ENCODE assay signal across 8 cellular contexts in genomic region chr5:116573617-116574431, GRCh38. TPM values are rescaled to one million over a fixed set of nuclear protein-coding genes. Genes with fewer than 3 reads are reported as not detected.
A peak's percentile ranks its signal among the peaks of the same experiment; 100 is the strongest.
DNase-seq lines count a peak whose midpoint lies in the region; ATAC-seq and TF ChIP-seq lines count a peak whose summit lies in the region.

No MANE protein-coding gene starts in this region.

- peak overlapping the region; percentile 81 for H3K27ac Mint-ChIP-seq in activated T-cell treated with anti-CD3 and anti-CD28 coated beads, Interleukin-2, amount 50 U/mL, for 72 hours

- DNase-seq in AG08396 (ENCODE audit: low spot score), result peak; percentile 41
- DNase-seq in GM20000 (ENCODE audit: low spot score), result peak; percentile 45
- peak in 1 of 2 donors; percentile 7 for DNase-seq in activated T-cell treated with anti-CD3 and anti-CD28 coated beads, Interleukin-2, amount 50 U/mL, for 72 hours
- peak in 1 of 2 donors; percentile 48 for DNase-seq in cardiac muscle cell (ENCODE audit: low read depth in 1 of 2, low spot score in 1 of 2)
- DNase-seq in posterior cingulate gyrus, result peak in 8 of 10 donors; percentile 17 to 84 (median 44)
- no peak for DNase-seq in mesenteric fat pad (ENCODE audit: low spot score)
- DNase-seq in cortex of kidney (lab: John Stamatoyannopoulos, UW), result no peak
- no peak for DNase-seq in NCI-H1694 treated with DMSO at 0.1 percent for 48 hours (lab: John Stamatoyannopoulos, UW)

- no peaks in the 10 kb centered on the region for H3K4me1 ChIP-seq in cardiac muscle cell (ENCODE audit: low read depth)

- H3K36me3 Mint-ChIP-seq in activated T-cell treated with anti-CD3 and anti-CD28 coated beads, Interleukin-2, amount 50 U/mL, for 72 hours (ENCODE audit: insufficient read depth in 2 of 2), result peaks cover 2 to 4% of the 10 kb centered on the region in 2 donors

- H3K4me3 ChIP-seq in cardiac muscle cell, result peak overlapping the region; percentile 74

- H3K9me3 Mint-ChIP-seq in activated T-cell treated with anti-CD3 and anti-CD28 coated beads, Interleukin-2, amount 50 U/mL, for 72 hours, result no peaks in the 10 kb centered on the region

- H3K9me3 ChIP-seq in cardiac muscle cell (ENCODE audit: low read depth), result no peaks in the 10 kb centered on the region

- no peaks in the 10 kb centered on the region for H3K36me3 ChIP-seq in cardiac muscle cell

- no peaks in the 10 kb centered on the region for H3K27me3 ChIP-seq in cardiac muscle cell

- intact Hi-C loops in posterior cingulate gyrus (cut with DNase I), result loop anchor here (5.0 to 10.0 kb wide), 4 partner anchors 81 to 591 kb away; no protein-coding TSS in a partner anchor

- H3K4me3 Mint-ChIP-seq in activated T-cell treated with anti-CD3 and anti-CD28 coated beads, Interleukin-2, amount 50 U/mL, for 72 hours, result peak overlapping the region; percentile 76 to 98

- H3K27me3 Mint-ChIP-seq in activated T-cell treated with anti-CD3 and anti-CD28 coated beads, Interleukin-2, amount 50 U/mL, for 72 hours (ENCODE audit: low read depth), result peaks cover 78% of the 10 kb centered on the region

- H3K27ac ChIP-seq in cardiac muscle cell, result no peak overlapping the region

- H3K4me1 Mint-ChIP-seq in activated T-cell treated with anti-CD3 and anti-CD28 coated beads, Interleukin-2, amount 50 U/mL, for 72 hours (ENCODE audit: low read depth), result peaks cover 32% of the 10 kb centered on the region

- no peak for TF ChIP-seq CTCF in GM20000 (IDR thresholded peaks at IDR 0.05; ENCODE audit: extremely low read depth, missing control alignments)
- no peak for TF ChIP-seq CTCF in cardiac muscle cell (IDR thresholded peaks at IDR 0.05; ENCODE audit: low read depth, low read length)

- ATAC-seq in activated T-cell treated with anti-CD3 and anti-CD28 coated beads, Interleukin-2, amount 50 U/mL, for 72 hours (replicated peaks in 1 of 2), result no peak

RNA-seq across cellular contexts. Expression of gene SEMA6A, which starts 0.8 kb away (rescaled TPM):
- total RNA-seq in activated T-cell treated with anti-CD3 and anti-CD28 coated beads, Interleukin-2, amount 50 U/mL, for 72 hours, result under 1 TPM; 0.23 to 0.50 TPM
- total RNA-seq in cardiac muscle cell, result 20.3 and 27.6 TPM in 2 replicates
- polyA plus RNA-seq in cardiac muscle cell, result 13.2 and 13.7 TPM in 2 replicates
- 24.0 TPM for total RNA-seq in mesenteric fat pad

Comparison
In these comparisons a context has a peak if more than half of its experiments do, and no peak if none do; other contexts are left out.
1. DNase-seq: peak in AG08396 (single experiment), GM20000 (single experiment) and posterior cingulate gyrus (8 of 10); none in mesenteric fat pad (single experiment), cortex of kidney (single experiment) and NCI-H1694 treated with DMSO at 0.1 percent for 48 hours (single experiment).
2. RNA of gene SEMA6A, which starts 0.8 kb away (total RNA-seq): 20.3 to 27.6 TPM in cardiac muscle cell and 24.0 TPM in mesenteric fat pad (single experiment); 0.23 to 0.50 TPM in activated T-cell treated with anti-CD3 and anti-CD28 coated beads, Interleukin-2, amount 50 U/mL, for 72 hours; every median in the first group is over 10 times any median in the second.